ENCODE assay signal across 1 cellular context in genomic region chr18:48566588-48566987, GRCh38.
TF ChIP-seq lines count a peak whose summit lies in the region.

No MANE protein-coding gene starts in this region.

TF ChIP-seq in SK-N-SH, 30 proteins besides CTCF, POLR2A, EP300 and RAD21 (continued from another document):
- TF ChIP-seq ZBTB33 (IDR thresholded peaks at IDR 0.05; ENCODE audit: borderline replicate concordance, low read depth), result no peak
- no peak for TF ChIP-seq POLR2AphosphoS5 (IDR thresholded peaks at IDR 0.05; ENCODE audit: low read depth, low read length)
- TF ChIP-seq TCF12 (IDR thresholded peaks at IDR 0.05), result no peak
- TF ChIP-seq EZH2phosphoT487 (IDR thresholded peaks at IDR 0.05; ENCODE audit: borderline replicate concordance, low read depth), result no peak
- TF ChIP-seq USF1 (IDR thresholded peaks at IDR 0.05; ENCODE audit: borderline replicate concordance, low read depth), result no peak
- TF ChIP-seq RXRA (IDR thresholded peaks at IDR 0.05; ENCODE audit: borderline replicate concordance, low read depth), result no peak
